ENCODE assay signal across 8 cellular contexts in genomic region chr10:102113956-102114857, GRCh38. TPM values are rescaled to one million over a fixed set of nuclear protein-coding genes. Genes with fewer than 3 reads are reported as not detected.
DNase-seq lines count a peak whose midpoint lies in the region; ATAC-seq and TF ChIP-seq lines count a peak whose summit lies in the region.

No MANE protein-coding gene starts in this region.

- TF ChIP-seq CTCF in BJ (IDR thresholded peaks at IDR 0.05; ENCODE audit: insufficient read depth, low read depth, low read length) = no peak
- TF ChIP-seq CTCF in spleen (IDR thresholded peaks at IDR 0.05 in 8 of 11, conservative IDR thresholded peaks at IDR 0.05 in 3 of 11) = no peak

- DNase-seq in BJ (ENCODE audit: low read depth) (no peak), spleen (peak; percentile 87), MV-4-11 (lab: John Stamatoyannopoulos, UW) (no peak)

- TF ChIP-seq POLR2A in spleen (IDR thresholded peaks at IDR 0.05) = no peak

- H3K36me3 ChIP-seq in BJ (ENCODE audit: control insufficient read depth, insufficient read depth, low read length) = peaks cover 22% of the 10 kb centered on the region
- peaks cover 33% of the 10 kb centered on the region for H3K36me3 ChIP-seq in KOPT-K1 (ENCODE audit: insufficient read depth, low read length)
- H3K36me3 ChIP-seq in iPS-20b (ENCODE audit: insufficient read depth, low read depth, low read length) = peaks cover 28% of the 10 kb centered on the region
- peaks cover 0 to 27% (median 25%) of the 10 kb centered on the region in 6 donors for H3K36me3 ChIP-seq in spleen

- intact Hi-C loops in spleen (cut with DNase I; ENCODE audit: low total_unique reads) = loop anchor here (10.0 kb wide), 1 partner anchor 49 kb away; the partner anchor contains the start of gene HPS6

- 1 to 3% (median 1%) methylated on average over 13 to 45 of the region's 45 CpGs for WGBS in spleen, 5 donors

- peak overlapping the region; percentile 73 for H3K4me3 ChIP-seq in BJ (ENCODE audit: low read depth, low read length)
- H3K4me3 ChIP-seq in iPS-20b (ENCODE audit: low read length) = peak overlapping the region; percentile 89
- peak overlapping the region; percentile 59 to 97 (median 75) for H3K4me3 ChIP-seq in spleen

- POLR2A ChIA-PET in BJ (lab: Charles Lee) = interaction anchor here (0.6 to 1.1 kb wide), 2 partner anchors 12 to 600 kb away, joined by 3 read pairs; partner anchors contain the start of gene SFXN2

- H3K9me3 ChIP-seq in KOPT-K1 (ENCODE audit: insufficient read depth, low read length, poor library complexity, severe bottlenecking) (no peaks in the 10 kb centered on the region), iPS-20b (ENCODE audit: insufficient read depth, low read depth, low read length) (no peaks in the 10 kb centered on the region), spleen (no peaks in the 10 kb centered on the region)

- CTCF ChIA-PET in BJ (lab: Yijun Ruan, JAX) = interaction anchor here (0.6 to 2.1 kb wide), 7 partner anchors 11 to 224 kb away, joined by 3 to 7 read pairs (median 4); no protein-coding TSS in a partner anchor

- peak overlapping the region; percentile 84 for H3K27ac ChIP-seq in KOPT-K1 (ENCODE audit: low read depth, low read length, poor library complexity, severe bottlenecking)
- peak overlapping the region; percentile 42 for H3K27ac ChIP-seq in angular gyrus (ENCODE audit: low read depth, low read length)
- H3K27ac ChIP-seq in iPS-20b (ENCODE audit: low read length) = peak overlapping the region; percentile 52
- peak overlapping the region; percentile 55 to 99 (median 96) for H3K27ac ChIP-seq in spleen

- H3K4me1 ChIP-seq in iPS-20b (ENCODE audit: insufficient read depth, low read length) (peaks cover 48% of the 10 kb centered on the region), spleen (peaks cover 55 to 79% (median 69%) of the 10 kb centered on the region in 6 donors)

- peak overlapping the region; percentile 90 for H3K9ac ChIP-seq in iPS-20b (ENCODE audit: low read depth, low read length)

- H3K27me3 ChIP-seq in BJ (ENCODE audit: control insufficient read depth, insufficient read depth, low read length) = no peaks in the 10 kb centered on the region
- no peaks in the 10 kb centered on the region for H3K27me3 ChIP-seq in iPS-20b (ENCODE audit: insufficient read depth, low read length)
- no peaks in the 10 kb centered on the region for H3K27me3 ChIP-seq in spleen (replicated peaks in 1 of 7)

- ATAC-seq in GM19328 (IDR thresholded peaks at IDR 0.05; ENCODE audit: unreplicated experiment) (peak; percentile 23), HG03025 (IDR thresholded peaks at IDR 0.05; ENCODE audit: low FRiP score, unreplicated experiment) (no peak)

RNA-seq across cellular contexts. Expression of gene LDB1, which starts 6.0 kb away (rescaled TPM):
- polyA plus RNA-seq in BJ (2011; rRNA removed) (85.3 and 115 TPM in 2 replicates), spleen (10 to 100 TPM; 22.5 to 50.2 (median 25.4) TPM)
- 112 and 166 TPM in 2 replicates for polyA minus RNA-seq in BJ (2011; rRNA and poly(A)+ RNA removed)
- 10 to 100 TPM; 59.3 to 89.9 (median 71.1) TPM for total RNA-seq in spleen

RNA-seq across cellular contexts. Expression of gene PPRC1, which starts 18.6 kb away (rescaled TPM):
- 11.0 and 17.3 TPM in 2 replicates for polyA plus RNA-seq in BJ (2011; rRNA removed)
- 25.6 and 28.5 TPM in 2 replicates for polyA minus RNA-seq in BJ (2011; rRNA and poly(A)+ RNA removed)
- 10 to 100 TPM; 22.3 to 52.5 (median 30.9) TPM for total RNA-seq in spleen
- polyA plus RNA-seq in spleen = 10 to 100 TPM; 12.1 to 22.0 (median 15.4) TPM

RNA-seq across cellular contexts. Expression of gene NOLC1, which starts 38.0 kb away (rescaled TPM):
- polyA plus RNA-seq in BJ (2011; rRNA removed) (47.5 and 49.2 TPM in 2 replicates), spleen (10 to 100 TPM; 24.6 to 36.1 (median 34.8) TPM)
- 12.9 and 19.3 TPM in 2 replicates for polyA minus RNA-seq in BJ (2011; rRNA and poly(A)+ RNA removed)
- total RNA-seq in spleen = 10 to 100 TPM; 37.2 to 60.0 (median 42.3) TPM

RNA-seq across cellular contexts. Expression of gene HPS6, which starts 49.1 kb away (rescaled TPM):
- 8.3 and 11.8 TPM in 2 replicates for polyA plus RNA-seq in BJ (2011; rRNA removed)
- 13.3 and 18.7 TPM in 2 replicates for polyA minus RNA-seq in BJ (2011; rRNA and poly(A)+ RNA removed)
- 10 to 100 TPM; 15.9 to 29.5 (median 21.9) TPM for total RNA-seq in spleen
- 10 to 100 TPM in 2 of 3 donors, 1 to 10 TPM in 1; 7.2 to 14.1 (median 10.8) TPM for polyA plus RNA-seq in spleen

RNA-seq across cellular contexts. Expression of gene ARMH3, which starts 58.2 kb away (rescaled TPM):
- 17.9 and 18.5 TPM in 2 replicates for polyA plus RNA-seq in BJ (2011; rRNA removed)
- 11.2 and 13.5 TPM in 2 replicates for polyA minus RNA-seq in BJ (2011; rRNA and poly(A)+ RNA removed)
- total RNA-seq in spleen = 10 to 100 TPM; 19.4 to 37.4 (median 25.8) TPM
- polyA plus RNA-seq in spleen = 10 to 100 TPM; 11.6 to 13.5 (median 13.5) TPM

Comparison
In these comparisons a context has a peak if more than half of its experiments do, and no peak if none do; other contexts are left out.
1. H3K27ac ChIP-seq: peak in every context shown above with its lines; median percentile 96 in spleen; 84 in KOPT-K1; 52 in iPS-20b; 42 in angular gyrus.